22 cellular contexts compared by ENCODE assay signal in genomic region chr18:52046842-52047241, GRCh38.
"Had no signal": no experiment of that assay in that cellular context is flagged by ENCODE, and none has a peak within 500 bp of the region (broad histone marks: within the 10 kb centered on the region; RNA-seq: fewer than 3 reads in every experiment).

No MANE protein-coding gene starts in this region.

- H3K36me3 ChIP-seq: left lung, thyroid gland, uterus had no signal

- H3K4me1 Mint-ChIP-seq: activated CD4-positive, alpha-beta T cell treated with anti-CD3 and anti-CD28 coated beads, Interleukin-2, amount 10 ng/mL, durations not matched to agents 7 days and 5 days; activated naive CD8-positive, alpha-beta T cell treated with anti-CD3 and anti-CD28 coated beads for 36 hours; central memory CD8-positive, alpha-beta T cell; naive thymus-derived CD4-positive, alpha-beta T cell; stimulated activated naive B cell treated with anti-CD40 and anti-IgM and Interleukin-4, amounts not matched to agents 10 μg/mL and 1 μg/mL and 100 μg/mL, for 72 hours had no signal

- H3K4me3 Mint-ChIP-seq: activated CD4-positive, alpha-beta T cell treated with anti-CD3 and anti-CD28 coated beads, Interleukin-2, amount 10 ng/mL, durations not matched to agents 7 days and 5 days; activated naive CD8-positive, alpha-beta T cell treated with anti-CD3 and anti-CD28 coated beads for 36 hours; activated T-cell treated with anti-CD3 and anti-CD28 coated beads, Interleukin-2, amount 50 U/mL, for 72 hours; central memory CD8-positive, alpha-beta T cell; naive thymus-derived CD4-positive, alpha-beta T cell; stimulated activated naive B cell treated with anti-CD40 and anti-IgM and Interleukin-4, amounts not matched to agents 10 μg/mL and 1 μg/mL and 100 μg/mL, for 72 hours had no signal

- H3K4me1 ChIP-seq: body of pancreas, left lung, thyroid gland, uterus had no signal

- ATAC-seq: activated T-cell treated with anti-CD3 and anti-CD28 coated beads, Interleukin-2, amount 50 U/mL, for 72 hours; body of pancreas; left lung; mucosa of descending colon; naive thymus-derived CD4-positive, alpha-beta T cell; stimulated activated naive B cell treated with anti-CD40 and anti-IgM and Interleukin-4, amounts not matched to agents 10 μg/mL and 1 μg/mL and 100 μg/mL, for 72 hours had no signal

- H3K27me3 Mint-ChIP-seq: activated CD4-positive, alpha-beta T cell treated with anti-CD3 and anti-CD28 coated beads, Interleukin-2, amount 10 ng/mL, durations not matched to agents 7 days and 5 days; activated naive CD8-positive, alpha-beta T cell treated with anti-CD3 and anti-CD28 coated beads for 36 hours; central memory CD8-positive, alpha-beta T cell; naive thymus-derived CD4-positive, alpha-beta T cell; stimulated activated naive B cell treated with anti-CD40 and anti-IgM and Interleukin-4, amounts not matched to agents 10 μg/mL and 1 μg/mL and 100 μg/mL, for 72 hours had no signal

- H3K9me3 ChIP-seq: body of pancreas, left lung, thyroid gland, uterus had no signal

- DNase-seq: activated CD4-positive, alpha-beta T cell treated with anti-CD3 and anti-CD28 coated beads, Interleukin-2, amount 10 ng/mL, durations not matched to agents 7 days and 5 days; activated CD4-positive, CD25-positive, alpha-beta regulatory T cell; activated CD8-positive, alpha-beta memory T cell treated with anti-CD3 and anti-CD28 coated beads, Interleukin-2, amount 50 U/mL, for 48 hours; activated gamma-delta T cell; activated naive CD8-positive, alpha-beta T cell treated with anti-CD3 and anti-CD28 coated beads for 36 hours; activated T-cell treated with anti-CD3 and anti-CD28 coated beads, Interleukin-2, amount 50 U/mL, for 72 hours; amygdala; body of pancreas; effector memory CD4-positive, alpha-beta T cell; foreskin fibroblast; hypothalamus; kidney; left lung; mucosa of descending colon; naive thymus-derived CD4-positive, alpha-beta T cell; retina; stimulated activated CD4-positive, alpha-beta T cell treated with anti-CD3 and anti-CD28 coated beads, Interleukin-2, amount 100 ng/mL, for 48 hours; stimulated activated naive B cell treated with anti-CD40 and anti-IgM and Interleukin-4, amounts not matched to agents 10 μg/mL and 1 μg/mL and 100 μg/mL, for 72 hours; thyroid gland; uterus had no signal

- H3K4me3 ChIP-seq: body of pancreas, coronary artery, left lung, mucosa of descending colon, thyroid gland, uterus had no signal

- H3K27ac ChIP-seq: body of pancreas, coronary artery, left lung, thyroid gland, uterus had no signal

- H3K27me3 ChIP-seq: body of pancreas, left lung, thyroid gland, uterus had no signal

- H3K27ac Mint-ChIP-seq: activated CD4-positive, alpha-beta T cell treated with anti-CD3 and anti-CD28 coated beads, Interleukin-2, amount 10 ng/mL, durations not matched to agents 7 days and 5 days; activated naive CD8-positive, alpha-beta T cell treated with anti-CD3 and anti-CD28 coated beads for 36 hours; activated T-cell treated with anti-CD3 and anti-CD28 coated beads, Interleukin-2, amount 50 U/mL, for 72 hours; naive thymus-derived CD4-positive, alpha-beta T cell; stimulated activated naive B cell treated with anti-CD40 and anti-IgM and Interleukin-4, amounts not matched to agents 10 μg/mL and 1 μg/mL and 100 μg/mL, for 72 hours had no signal

- H3K36me3 Mint-ChIP-seq: activated naive CD8-positive, alpha-beta T cell treated with anti-CD3 and anti-CD28 coated beads for 36 hours; naive thymus-derived CD4-positive, alpha-beta T cell; stimulated activated naive B cell treated with anti-CD40 and anti-IgM and Interleukin-4, amounts not matched to agents 10 μg/mL and 1 μg/mL and 100 μg/mL, for 72 hours had no signal
